8 cellular contexts compared by ENCODE assay signal in genomic region chr18:22346342-22346967, GRCh38.
DNase-seq lines count a peak whose midpoint lies in the region; ATAC-seq and TF ChIP-seq lines count a peak whose summit lies in the region.

No MANE protein-coding gene starts in this region.

- H3K36me3 ChIP-seq in HEK293 (ENCODE audit: control insufficient read depth in 2 of 2, insufficient read depth in 1 of 2, low read length in 2 of 2) (no peaks in the 10 kb centered on the region), sigmoid colon (no peaks in the 10 kb centered on the region)

- H3K4me1 ChIP-seq in HEK293 (ENCODE audit: control insufficient read depth, insufficient read depth, low read length) (peaks cover 54% of the 10 kb centered on the region), right cardiac atrium (ENCODE audit: control insufficient read depth, insufficient read depth, low read length) (peaks cover 13% of the 10 kb centered on the region), sigmoid colon (peaks cover 0 to 28% (median 23%) of the 10 kb centered on the region in 4 donors)

- intact Hi-C loops in right cardiac atrium (cut with DNase I) (loop anchor here in 3 of 4 donors (5.0 to 10.0 kb wide), 6 partner anchors 69 to 211 kb away; no protein-coding TSS in a partner anchor), sigmoid colon (cut with DNase I) (loop anchor here (5.0 to 10.0 kb wide), 2 partner anchors 152 to 179 kb away; partner anchors contain the start of gene GATA6)

- H3K27me3 ChIP-seq in right cardiac atrium (ENCODE audit: control insufficient read depth, insufficient read depth): no peaks in the 10 kb centered on the region
- peaks cover 0 to 7% (median 0%) of the 10 kb centered on the region in 3 donors for H3K27me3 ChIP-seq in sigmoid colon

- no peaks in the 10 kb centered on the region for H3K36me3 Mint-ChIP-seq in activated naive CD8-positive, alpha-beta T cell

- H3K27ac ChIP-seq in HEK293 (ENCODE audit: extremely low read depth, low read depth, low read length) (peak overlapping the region; percentile 25; the same call in 1 of the 2 replicates), right cardiac atrium (ENCODE audit: low read length) (peak overlapping the region; percentile 99), sigmoid colon (peak overlapping the region; percentile 24 to 79 (median 54))

- H3K27ac Mint-ChIP-seq in activated naive CD8-positive, alpha-beta T cell: peak overlapping the region; percentile 87

- POLR2A ChIA-PET in HEK293 (lab: Yijun Ruan, JAX): interaction anchor here (0.6 to 1.5 kb wide), 4 partner anchors 172 to 242 kb away, joined by 3 to 5 read pairs (median 4); partner anchors contain the start of gene GATA6

- peak overlapping the region; percentile 85 for H3K4me3 Mint-ChIP-seq in activated naive CD8-positive, alpha-beta T cell

- peak; percentile 73 to 88 (median 75) for DNase-seq in right cardiac atrium
- DNase-seq in sigmoid colon: no peak
- no peak for DNase-seq in mesenteric fat pad (ENCODE audit: low spot score)
- no peak for DNase-seq in stimulated activated CD4-positive, alpha-beta T cell treated with anti-CD3 and anti-CD28 coated beads, Interleukin-2, amount 100 ng/mL, for 24 hours

- H3K27me3 Mint-ChIP-seq in activated naive CD8-positive, alpha-beta T cell: peaks cover 13% of the 10 kb centered on the region

- TF ChIP-seq POLR2A in sigmoid colon (IDR thresholded peaks at IDR 0.05): no peak

- H3K9me3 ChIP-seq in HEK293 (ENCODE audit: control insufficient read depth, insufficient read depth, low read depth, low read length): no peaks in the 10 kb centered on the region
- H3K9me3 ChIP-seq in right cardiac atrium (ENCODE audit: control insufficient read depth, low read length): no peaks in the 10 kb centered on the region
- H3K9me3 ChIP-seq in sigmoid colon: no peaks in the 10 kb centered on the region

- H3K4me1 Mint-ChIP-seq in activated naive CD8-positive, alpha-beta T cell (ENCODE audit: low read depth): peaks cover 50% of the 10 kb centered on the region

- CTCF ChIA-PET in HEK293 (lab: Yijun Ruan, JAX): interaction anchor here (0.7 to 2.1 kb wide), 6 partner anchors 8 to 216 kb away, joined by 3 to 6 read pairs (median 3); no protein-coding TSS in a partner anchor

- TF ChIP-seq CTCF in HEK293 (tag by site-specific recombination; IDR thresholded peaks at IDR 0.05) (no peak), sigmoid colon (IDR thresholded peaks at IDR 0.05) (no peak)

- ATAC-seq in right cardiac atrium (peak; percentile 4 to 36), HG02981 (IDR thresholded peaks at IDR 0.05; ENCODE audit: unreplicated experiment) (no peak), GM18867 (IDR thresholded peaks at IDR 0.05; ENCODE audit: unreplicated experiment) (no peak)

- H3K9me3 Mint-ChIP-seq in activated naive CD8-positive, alpha-beta T cell (ENCODE audit: low read depth): no peaks in the 10 kb centered on the region

- WGBS in right cardiac atrium: 12% methylated on average over 2 of the region's 2 CpGs
- 15 to 26% methylated on average over 2 of the region's 2 CpGs for WGBS in sigmoid colon, 2 donors

- TF ChIP-seq EP300 in sigmoid colon (IDR thresholded peaks at IDR 0.05): no peak

- H3K4me3 ChIP-seq in HEK293 (ENCODE audit: low read depth, low read length): no peak overlapping the region
- H3K4me3 ChIP-seq in right cardiac atrium (ENCODE audit: low read length): no peak overlapping the region
- H3K4me3 ChIP-seq in sigmoid colon: peak overlapping the region in 1 of 4 donors; percentile 1

TF ChIP-seq in HEK293, 187 proteins besides CTCF, POLR2A, EP300 and RAD21:
- TF ChIP-seq ZFP37 (tag by site-specific recombination; IDR thresholded peaks at IDR 0.05) (peak; percentile 1; the same call in 1 of the 2 replicates), ZNF645 (tag by site-specific recombination; IDR thresholded peaks at IDR 0.05) (no peak), WT1 (tag by site-specific recombination; IDR thresholded peaks at IDR 0.05) (no peak), ZBTB20 (tag by site-specific recombination; IDR thresholded peaks at IDR 0.05) (peak; percentile 58)

Comparison
In these comparisons a context has a peak if more than half of its experiments do, and no peak if none do; other contexts are left out.
1. H3K27ac ChIP-seq: peak in every context shown above with its lines; median percentile 99 in right cardiac atrium; 54 in sigmoid colon; 25 in HEK293.
2. ATAC-seq: peak in right cardiac atrium (2 of 2); none in HG02981 (single experiment) and GM18867 (single experiment).
3. DNase-seq: peak in right cardiac atrium (3 of 3); none in sigmoid colon (single experiment), mesenteric fat pad (single experiment) and stimulated activated CD4-positive, alpha-beta T cell treated with anti-CD3 and anti-CD28 coated beads, Interleukin-2, amount 100 ng/mL, for 24 hours (0 of 2).